In the genomic region with DNA sequence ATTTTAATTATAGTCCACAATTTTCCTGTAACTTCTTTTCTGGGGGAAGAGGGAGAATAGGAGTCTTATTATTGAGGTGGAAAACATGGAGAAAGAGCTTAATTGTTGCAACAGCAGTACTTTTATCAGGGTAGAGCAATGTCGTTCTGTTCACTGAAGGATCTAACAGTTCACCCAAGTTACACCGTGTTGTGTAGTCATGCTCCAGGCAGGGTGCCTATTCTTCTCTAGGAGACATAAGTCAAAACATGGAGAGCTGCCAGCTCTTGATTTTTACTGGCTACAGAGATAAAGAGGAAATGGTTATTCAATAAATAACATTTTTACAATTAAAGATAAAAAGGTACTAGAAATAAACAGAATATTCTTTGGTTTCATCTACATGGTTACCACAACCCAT, we compare ENCODE assay signal across 18 cellular contexts.
DNase-seq lines count a peak whose midpoint lies in the region; ATAC-seq, FAIRE-seq and TF ChIP-seq lines count a peak whose summit lies in the region.
"Had no signal": no experiment of that assay in that cellular context is flagged by ENCODE, and none has a peak within 500 bp of the region (broad histone marks: within the 10 kb centered on the region; RNA-seq: fewer than 3 reads in every experiment).

No MANE protein-coding gene starts in this region.

- H3K27ac ChIP-seq in ACC112 (ENCODE audit: low read depth, low read length) (peak overlapping the region; percentile 69), body of pancreas (no peak overlapping the region)
- H3K27ac ChIP-seq: epithelial cell of prostate, WERI-Rb-1 had no signal

- intact Hi-C loops in body of pancreas (cut with DNase I) = no loop called here

- H3K27ac Mint-ChIP-seq in natural killer cell treated with Interleukin-12 subunit alpha and Interleukin-12 subunit beta and Interleukin-15 and Interleukin-18, amount 100 ng/mL, for 72 hours = no peak overlapping the region
- H3K27ac Mint-ChIP-seq: CD8-positive, alpha-beta memory T cell; IgD-negative memory B cell; immature natural killer cell; naive thymus-derived CD8-positive, alpha-beta T cell had no signal

- no peaks in the 10 kb centered on the region for H3K4me1 Mint-ChIP-seq in natural killer cell treated with Interleukin-12 subunit alpha and Interleukin-12 subunit beta and Interleukin-15 and Interleukin-18, amount 100 ng/mL, for 72 hours (ENCODE audit: low read depth in 2 of 2)
- H3K4me1 Mint-ChIP-seq: CD8-positive, alpha-beta memory T cell; immature natural killer cell; naive thymus-derived CD8-positive, alpha-beta T cell had no signal

- H3K27me3 Mint-ChIP-seq in natural killer cell treated with Interleukin-12 subunit alpha and Interleukin-12 subunit beta and Interleukin-15 and Interleukin-18, amount 100 ng/mL, for 72 hours = no peaks in the 10 kb centered on the region
- H3K27me3 Mint-ChIP-seq: CD8-positive, alpha-beta memory T cell; IgD-negative memory B cell; naive thymus-derived CD8-positive, alpha-beta T cell had no signal

- TF ChIP-seq CTCF in body of pancreas (IDR thresholded peaks at IDR 0.05) = no peak
- TF ChIP-seq CTCF in GM10248 (IDR thresholded peaks at IDR 0.05; ENCODE audit: control extremely low read depth, extremely low read depth, low read depth, missing control alignments) = no peak

- peak overlapping the region; percentile 2; the same call in 1 of the 2 replicates for H3K4me3 ChIP-seq in ACC112 (ENCODE audit: low read depth, low read length)
- H3K4me3 ChIP-seq in body of pancreas = no peak overlapping the region

- H2AFZ ChIP-seq in ACC112 (ENCODE audit: low read length, unreplicated experiment) = no peak overlapping the region

- H3K36me3 Mint-ChIP-seq in natural killer cell treated with Interleukin-12 subunit alpha and Interleukin-12 subunit beta and Interleukin-15 and Interleukin-18, amount 100 ng/mL, for 72 hours = no peaks in the 10 kb centered on the region
- H3K36me3 Mint-ChIP-seq: CD8-positive, alpha-beta memory T cell; IgD-negative memory B cell; immature natural killer cell; naive thymus-derived CD8-positive, alpha-beta T cell had no signal

- H3K79me2 ChIP-seq in ACC112 (ENCODE audit: control insufficient read depth, insufficient read depth, low read length, unreplicated experiment) = no peaks in the 10 kb centered on the region

- no peak for FAIRE-seq in HTR-8/SVneo (lab: Jason Lieb, UNC)
- FAIRE-seq: GM19239 had no signal

- ATAC-seq in body of pancreas = peak; percentile 55
- ATAC-seq in left lobe of liver = peak; percentile 76
- no peak for ATAC-seq in natural killer cell treated with Interleukin-12 subunit alpha and Interleukin-12 subunit beta and Interleukin-15 and Interleukin-18, amount 100 ng/mL, for 72 hours
- ATAC-seq: naive thymus-derived CD8-positive, alpha-beta T cell had no signal

- H3K9me3 ChIP-seq in body of pancreas = no peaks in the 10 kb centered on the region

- no peak for TF ChIP-seq POLR2A in body of pancreas (IDR thresholded peaks at IDR 0.05)

- CTCF ChIA-PET in GM10248 (lab: Yijun Ruan, JAX) = interaction anchor here (1.4 kb wide), 1 partner anchor 9 kb away, joined by 4 read pairs; no protein-coding TSS in a partner anchor

- no peak overlapping the region for H3K4me3 Mint-ChIP-seq in natural killer cell treated with Interleukin-12 subunit alpha and Interleukin-12 subunit beta and Interleukin-15 and Interleukin-18, amount 100 ng/mL, for 72 hours
- H3K4me3 Mint-ChIP-seq: CD8-positive, alpha-beta memory T cell; IgD-negative memory B cell; immature natural killer cell; naive thymus-derived CD8-positive, alpha-beta T cell had no signal

- no peaks in the 10 kb centered on the region for H3K27me3 ChIP-seq in ACC112 (ENCODE audit: insufficient read depth, low read length)
- H3K27me3 ChIP-seq in body of pancreas = no peaks in the 10 kb centered on the region

- POLR2A ChIA-PET in GM10248 (lab: Yijun Ruan, JAX) = no interaction called here

- DNase-seq in GM03348 (ENCODE audit: low spot score) = peak; percentile 16
- DNase-seq in body of pancreas = peak in 3 of 4 donors; percentile 20 to 47 (median 28)
- no peak for DNase-seq in left lobe of liver (ENCODE audit: low spot score)
- no peak for DNase-seq in GM10248 (ENCODE audit: extremely low spot score)
- no peak for DNase-seq in activated CD4-positive, alpha-beta T cell treated with anti-CD3 and anti-CD28 coated beads, Interleukin-2, amount 50 U/mL, for 4 hours
- no peak for DNase-seq in natural killer cell treated with Interleukin-12 subunit alpha and Interleukin-12 subunit beta and Interleukin-15 and Interleukin-18, amount 100 ng/mL, for 72 hours (ENCODE audit: low spot score)
- DNase-seq in HTR-8/SVneo (ENCODE audit: insufficient read length, low spot score) = no peak
- DNase-seq: CD8-positive, alpha-beta memory T cell; H7; immature natural killer cell; naive thymus-derived CD8-positive, alpha-beta T cell; NCI-H2081 treated with DMSO at 0.1 percent for 48 hours; stimulated activated CD4-positive, alpha-beta T cell treated with anti-CD3 and anti-CD28 coated beads, Interleukin-15, amount 100 ng/mL, for 24 hours; WERI-Rb-1 had no signal

- H3K4me1 ChIP-seq in ACC112 (ENCODE audit: control insufficient read depth, insufficient read depth, low read length, unreplicated experiment) (peaks cover 21% of the 10 kb centered on the region), body of pancreas (no peaks in the 10 kb centered on the region)

- WGBS in body of pancreas, 2 donors = 8 to 9% methylated on average over 2 of the region's 2 CpGs

- no peaks in the 10 kb centered on the region for H3K36me3 ChIP-seq in ACC112 (ENCODE audit: insufficient read depth, low read length)
- H3K36me3 ChIP-seq in body of pancreas (replicated peaks in 1 of 2; ENCODE audit: insufficient read depth in 1 of 2, low read depth in 2 of 2) = no peaks in the 10 kb centered on the region
- H3K36me3 ChIP-seq: WERI-Rb-1 had no signal

- H3K9me3 Mint-ChIP-seq in natural killer cell treated with Interleukin-12 subunit alpha and Interleukin-12 subunit beta and Interleukin-15 and Interleukin-18, amount 100 ng/mL, for 72 hours = peaks cover 9% of the 10 kb centered on the region

Comparison
In these comparisons a context has a peak if more than half of its experiments do, and no peak if none do; other contexts are left out.
1. DNase-seq: peak in GM03348 (single experiment) and body of pancreas (3 of 4); none in left lobe of liver (single experiment), GM10248 (single experiment), activated CD4-positive, alpha-beta T cell treated with anti-CD3 and anti-CD28 coated beads, Interleukin-2, amount 50 U/mL, for 4 hours (0 of 2), natural killer cell treated with Interleukin-12 subunit alpha and Interleukin-12 subunit beta and Interleukin-15 and Interleukin-18, amount 100 ng/mL, for 72 hours (single experiment) and HTR-8/SVneo (single experiment).
2. ATAC-seq: peak in body of pancreas (single experiment) and left lobe of liver (single experiment); none in natural killer cell treated with Interleukin-12 subunit alpha and Interleukin-12 subunit beta and Interleukin-15 and Interleukin-18, amount 100 ng/mL, for 72 hours (0 of 2).